In genomic region chr16:12786077-12786476, GRCh38 we compare ENCODE assay signal across 1 cellular context.
TF ChIP-seq lines count a peak whose summit lies in the region.

No MANE protein-coding gene starts in this region.

TF ChIP-seq in GM23338, 12 proteins besides CTCF, POLR2A, EP300 and RAD21:
- TF ChIP-seq STAT1 (IDR thresholded peaks at IDR 0.05; ENCODE audit: unreplicated experiment) (no peak), CREB1 (CRISPR knock-in tag; IDR thresholded peaks at IDR 0.05; ENCODE audit: low read depth) (no peak)
